Comparison of ENCODE assay signal across 14 cellular contexts in the genomic region with DNA sequence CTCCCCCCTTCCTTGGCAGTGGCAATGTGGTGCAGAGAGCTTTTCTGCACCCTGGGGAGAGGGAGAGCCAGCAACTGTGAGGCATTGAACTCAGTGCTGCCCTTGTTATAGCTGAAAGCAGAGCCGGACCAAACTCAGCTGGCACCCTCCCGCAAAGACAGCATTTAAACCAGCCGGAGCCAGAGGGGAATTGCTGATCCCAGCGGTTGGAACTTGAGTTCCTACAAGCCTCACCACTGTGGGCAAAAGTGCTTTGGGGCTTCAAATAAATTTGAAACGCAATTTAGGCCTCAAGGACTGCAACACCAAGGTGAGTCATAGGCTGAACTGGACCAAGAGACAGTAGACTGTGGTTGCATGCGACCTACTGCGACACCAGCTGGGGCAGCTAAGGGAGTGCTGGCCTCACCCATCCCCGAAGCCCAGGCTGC.
A peak's percentile ranks its signal among the peaks of the same experiment; 100 is the strongest.
DNase-seq lines count a peak whose midpoint lies in the region; ATAC-seq and TF ChIP-seq lines count a peak whose summit lies in the region.
"Had no signal": no experiment of that assay in that cellular context is flagged by ENCODE, and none has a peak within 500 bp of the region (broad histone marks: within the 10 kb centered on the region; RNA-seq: fewer than 3 reads in every experiment).

No MANE protein-coding gene starts in this region.

- peak; percentile 37 for DNase-seq in AG08396 (ENCODE audit: low spot score)
- DNase-seq in HT1080 (ENCODE audit: low read depth) = peak; percentile 54
- DNase-seq in SJSA1 (ENCODE audit: low read depth in 1 of 2, low spot score in 2 of 2) = peak; percentile 36 to 56
- DNase-seq in foreskin melanocyte = peak; percentile 35
- DNase-seq in ecto neural progenitor cell (ENCODE audit: low spot score) = no peak
- DNase-seq in SKM-1 treated with dmso at 0.1 percent for 144 hours (lab: John Stamatoyannopoulos, UW; ENCODE audit: unreplicated experiment) = no peak
- DNase-seq in colonic mucosa = no peak
- DNase-seq: activated CD4-positive, alpha-beta T cell treated with anti-CD3 and anti-CD28 coated beads, Interleukin-2, amount 10 ng/mL, durations not matched to agents 7 days and 5 days; DND-41; NCI-H146; ovary; stimulated activated CD4-positive, alpha-beta T cell treated with anti-CD3 and anti-CD28 coated beads, Interleukin-1b, Interleukin-23, amount 100 ng/mL, for 48 hours; T-helper 1 cell had no signal

- no peak overlapping the region for H3K4me3 ChIP-seq in SJSA1
- no peak overlapping the region for H3K4me3 ChIP-seq in colonic mucosa
- H3K4me3 ChIP-seq: ovary had no signal

- no peaks in the 10 kb centered on the region for H3K27me3 ChIP-seq in SJSA1 (replicated peaks)
- H3K27me3 ChIP-seq in colonic mucosa = no peaks in the 10 kb centered on the region
- H3K27me3 ChIP-seq: ovary had no signal

- no peak for TF ChIP-seq CTCF in colonic mucosa (IDR thresholded peaks at IDR 0.05)

- H3K27ac ChIP-seq in SJSA1 (peak overlapping the region; percentile 49), colonic mucosa (no peak overlapping the region)
- H3K27ac ChIP-seq: ovary had no signal

- ATAC-seq in HG03432 (IDR thresholded peaks at IDR 0.05; ENCODE audit: unreplicated experiment) = no peak

- H3K9ac ChIP-seq in colonic mucosa (ENCODE audit: low read depth in 2 of 2, low read length in 2 of 2) = no peak overlapping the region

- H3K36me3 ChIP-seq in SJSA1 (no peaks in the 10 kb centered on the region), colonic mucosa (no peaks in the 10 kb centered on the region)
- H3K36me3 ChIP-seq: ovary had no signal

- intact Hi-C loops in colonic mucosa (cut with DNase I) = no loop called here

- H3K4me1 ChIP-seq in SJSA1 (replicated peaks) = peaks cover 31% of the 10 kb centered on the region
- no peaks in the 10 kb centered on the region for H3K4me1 ChIP-seq in colonic mucosa

- H3K9me3 ChIP-seq in SJSA1 (replicated peaks) (no peaks in the 10 kb centered on the region), colonic mucosa (no peaks in the 10 kb centered on the region)
- H3K9me3 ChIP-seq: ovary had no signal

Comparison
In these comparisons a context has a peak if more than half of its experiments do, and no peak if none do; other contexts are left out.
1. DNase-seq: peak in AG08396 (single experiment), HT1080 (single experiment), SJSA1 (2 of 2) and foreskin melanocyte (single experiment); none in ecto neural progenitor cell (single experiment), SKM-1 treated with dmso at 0.1 percent for 144 hours (single experiment) and colonic mucosa (single experiment).